In genomic region chr18:48320639-48320945, GRCh38 we compare ENCODE assay signal across 1 cellular context.
TF ChIP-seq lines count a peak whose summit lies in the region.

No MANE protein-coding gene starts in this region.

TF ChIP-seq in SK-N-SH treated with all-trans-retinoic acid at 6 μM for 48 hours, 23 proteins besides CTCF, POLR2A, EP300 and RAD21 (continued from another document):
- TF ChIP-seq TSHZ2 (CRISPR knock-in tag; IDR thresholded peaks at IDR 0.05) (no peak), ARNTL (CRISPR knock-in tag; IDR thresholded peaks at IDR 0.05; ENCODE audit: borderline replicate concordance, low read depth) (no peak), SNAI2 (CRISPR knock-in tag; IDR thresholded peaks at IDR 0.05) (no peak), ZNF70 (CRISPR knock-in tag; IDR thresholded peaks at IDR 0.05) (no peak), TOX (CRISPR knock-in tag; IDR thresholded peaks at IDR 0.05; ENCODE audit: borderline replicate concordance) (no peak), PATZ1 (CRISPR knock-in tag; IDR thresholded peaks at IDR 0.05; ENCODE audit: borderline replicate concordance) (no peak), CSRNP3 (CRISPR knock-in tag; IDR thresholded peaks at IDR 0.05) (no peak), ESRRG (CRISPR knock-in tag; IDR thresholded peaks at IDR 0.05) (no peak), BACH2 (CRISPR knock-in tag; IDR thresholded peaks at IDR 0.05; ENCODE audit: borderline replicate concordance) (no peak), ZNF565 (CRISPR knock-in tag; conservative IDR thresholded peaks at IDR 0.05; ENCODE audit: low read depth) (no peak), ZC3H10 (CRISPR knock-in tag; IDR thresholded peaks at IDR 0.05) (no peak), CSDC2 (CRISPR knock-in tag; IDR thresholded peaks at IDR 0.05) (no peak), OSR1 (CRISPR knock-in tag; IDR thresholded peaks at IDR 0.05) (no peak)
